ENCODE assay signal across 9 cellular contexts in the genomic region with DNA sequence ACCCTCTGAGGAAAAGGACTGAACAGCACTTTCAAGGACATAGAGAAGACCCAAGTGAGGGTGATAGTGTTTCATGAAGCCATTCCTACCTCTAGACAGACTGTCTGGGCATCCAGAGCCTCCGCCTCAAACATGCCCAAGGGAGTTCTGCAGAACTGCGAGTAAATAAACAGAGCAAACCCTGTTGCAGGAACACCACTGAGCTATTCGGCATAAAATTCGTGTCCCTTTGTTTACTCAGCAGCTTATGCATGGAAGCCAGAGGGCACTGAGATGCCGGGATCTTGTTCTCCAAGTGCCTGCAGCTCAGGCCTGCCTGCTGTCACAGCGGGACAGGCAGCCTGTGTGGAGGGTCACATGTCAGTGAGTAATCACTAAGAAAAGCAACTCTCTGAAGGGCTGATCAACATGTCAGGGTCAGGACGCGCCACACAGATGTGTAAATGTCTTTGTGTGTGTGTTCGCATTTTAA.
A peak's percentile ranks its signal among the peaks of the same experiment; 100 is the strongest.
DNase-seq lines count a peak whose midpoint lies in the region; FAIRE-seq and TF ChIP-seq lines count a peak whose summit lies in the region.
"Had no signal": no experiment of that assay in that cellular context is flagged by ENCODE, and none has a peak within 500 bp of the region (broad histone marks: within the 10 kb centered on the region; RNA-seq: fewer than 3 reads in every experiment).

No MANE protein-coding gene starts in this region.

- no peaks in the 10 kb centered on the region for H3K9me3 ChIP-seq in iPS-20b (ENCODE audit: insufficient read depth, low read depth, low read length)

- H3K27me3 Mint-ChIP-seq in brain = peaks cover 6% of the 10 kb centered on the region

- H3K9ac ChIP-seq in iPS-20b (ENCODE audit: low read depth, low read length) = peak overlapping the region; percentile 18; the same call in 1 of the 2 replicates

- H3K36me3 Mint-ChIP-seq in brain = no peaks in the 10 kb centered on the region

- peak; percentile 21 for DNase-seq in NCI-H2029 (lab: John Stamatoyannopoulos, UW)
- DNase-seq in NK-92 (lab: John Stamatoyannopoulos, UW; ENCODE audit: unreplicated experiment) = no peak
- no peak for DNase-seq in RCC 7860 (ENCODE audit: low spot score)
- no peak for DNase-seq in stimulated activated CD4-positive, alpha-beta T cell treated with anti-CD3 and anti-CD28 coated beads, Interleukin-4, amount 100 ng/mL, for 24 hours
- DNase-seq in HT-29 (ENCODE audit: low spot score) = no peak
- DNase-seq: kidney glomerular epithelial cell had no signal

- no peak for TF ChIP-seq CTCF in brain (conservative IDR thresholded peaks at IDR 0.05)

- peaks cover 0 to 2% (median 0%) of the 10 kb centered on the region in 5 experiments for H3K9me3 Mint-ChIP-seq in brain

- peaks cover 15% of the 10 kb centered on the region; the same call in 1 of the 2 replicates for H3K4me1 ChIP-seq in iPS-20b (ENCODE audit: insufficient read depth, low read length)

- peak overlapping the region; percentile 17 for H3K27ac ChIP-seq in iPS-20b (ENCODE audit: low read length)
- H3K27ac ChIP-seq in temporal lobe (ENCODE audit: low read depth, low read length) = peak overlapping the region; percentile 20

- H3K27me3 ChIP-seq in iPS-20b (ENCODE audit: insufficient read depth, low read length) = no peaks in the 10 kb centered on the region

- H3K4me3 ChIP-seq in iPS-20b (ENCODE audit: low read length) = peak overlapping the region; percentile 24

- FAIRE-seq in RCC 7860 (lab: Jason Lieb, UNC) = no peak

- H3K36me3 ChIP-seq in iPS-20b (ENCODE audit: insufficient read depth, low read depth, low read length) = no peaks in the 10 kb centered on the region

- peak overlapping the region in 4 of 5 experiments; percentile 49 to 86 (median 79) for H3K27ac Mint-ChIP-seq in brain

- H3K4me1 Mint-ChIP-seq in brain = peaks cover 22% of the 10 kb centered on the region

- peak overlapping the region in 2 of 5 experiments; percentile 42 to 48 for H3K4me3 Mint-ChIP-seq in brain
